Comparison of ENCODE assay signal across 1 cellular context in genomic region chr3:72354486-72354885, GRCh38.
TF ChIP-seq lines count a peak whose summit lies in the region.

No MANE protein-coding gene starts in this region.

TF ChIP-seq in H1, 55 proteins besides CTCF, POLR2A, EP300 and RAD21 (continued from another document):
- TF ChIP-seq MAX (IDR thresholded peaks at IDR 0.05) (no peak), JUND (IDR thresholded peaks at IDR 0.05; ENCODE audit: low read length) (no peak), E2F6 (IDR thresholded peaks at IDR 0.05) (no peak), TEAD4 (IDR thresholded peaks at IDR 0.05; ENCODE audit: low read depth, low read length) (no peak), SP2 (IDR thresholded peaks at IDR 0.05; ENCODE audit: low read length) (no peak)
